1 cellular context compared by ENCODE assay signal in genomic region chr12:116922194-116922897, GRCh38.
TF ChIP-seq lines count a peak whose summit lies in the region.

No MANE protein-coding gene starts in this region.

TF ChIP-seq in HEK293, 187 proteins besides CTCF, POLR2A, EP300 and RAD21 (continued from another document and continues in another):
- no peak for TF ChIP-seq ZNF704 (tag by site-specific recombination; IDR thresholded peaks at IDR 0.05)
- no peak for TF ChIP-seq ZNF48 (tag by site-specific recombination; IDR thresholded peaks at IDR 0.05)
- no peak for TF ChIP-seq ZNF501 (tag by site-specific recombination; IDR thresholded peaks at IDR 0.05)
- no peak for TF ChIP-seq ZNF654 (tag by site-specific recombination; IDR thresholded peaks at IDR 0.05; ENCODE audit: low read depth)
- TF ChIP-seq TSHZ1 (tag by site-specific recombination; IDR thresholded peaks at IDR 0.05; ENCODE audit: borderline replicate concordance): peak; percentile 48; the same call in 1 of the 2 replicates
- no peak for TF ChIP-seq ZBTB49 (tag by site-specific recombination; IDR thresholded peaks at IDR 0.05; ENCODE audit: low read depth)
- TF ChIP-seq PRDM10 (tag by site-specific recombination; IDR thresholded peaks at IDR 0.05): no peak
- no peak for TF ChIP-seq ZNF175 (tag by site-specific recombination; IDR thresholded peaks at IDR 0.05)
- TF ChIP-seq ZBTB17 (tag by site-specific recombination; IDR thresholded peaks at IDR 0.05): peak; percentile 61; the same call in 1 of the 2 replicates
- no peak for TF ChIP-seq ZNF555 (tag by site-specific recombination; conservative IDR thresholded peaks at IDR 0.05)
- peak; percentile 89 for TF ChIP-seq PRDM4 (tag by site-specific recombination; IDR thresholded peaks at IDR 0.05)
- TF ChIP-seq ZNF549 (tag by site-specific recombination; IDR thresholded peaks at IDR 0.05): 0 out of 2 replicates have a peak, but pooled peaks have one; percentile 18
- peak; percentile 22; the same call in 1 of the 2 replicates for TF ChIP-seq ZNF391 (tag by site-specific recombination; IDR thresholded peaks at IDR 0.05; ENCODE audit: borderline replicate concordance, low read depth)
- no peak for TF ChIP-seq ZNF433 (tag by site-specific recombination; IDR thresholded peaks at IDR 0.05; ENCODE audit: low read depth)
- no peak for TF ChIP-seq ZNF449 (tag by site-specific recombination; IDR thresholded peaks at IDR 0.05)
- no peak for TF ChIP-seq ZNF302 (tag by site-specific recombination; IDR thresholded peaks at IDR 0.05; ENCODE audit: low read depth)
- TF ChIP-seq HIC1 (tag by site-specific recombination; IDR thresholded peaks at IDR 0.05): peak; percentile 64; the same call in 1 of the 2 replicates
- no peak for TF ChIP-seq ZNF777 (tag by site-specific recombination; IDR thresholded peaks at IDR 0.05; ENCODE audit: borderline replicate concordance)
- TF ChIP-seq ZNF174 (tag by site-specific recombination; IDR thresholded peaks at IDR 0.05): no peak
- 0 out of 2 replicates have a peak, but pooled peaks have one; percentile 50 for TF ChIP-seq GLI2 (tag by site-specific recombination; IDR thresholded peaks at IDR 0.05; ENCODE audit: borderline replicate concordance, low read depth)
- TF ChIP-seq ZFP69B (tag by site-specific recombination; IDR thresholded peaks at IDR 0.05): 0 out of 2 replicates have a peak, but pooled peaks have one; percentile 32
- no peak for TF ChIP-seq ZNF639 (tag by site-specific recombination; IDR thresholded peaks at IDR 0.05)
- TF ChIP-seq ZNF354C (tag by site-specific recombination; IDR thresholded peaks at IDR 0.05; ENCODE audit: borderline replicate concordance, low read depth): no peak
- TF ChIP-seq ZNF791 (tag by site-specific recombination; IDR thresholded peaks at IDR 0.05): no peak
- no peak for TF ChIP-seq ZNF140 (tag by site-specific recombination; IDR thresholded peaks at IDR 0.05)
- no peak for TF ChIP-seq GLI4 (tag by site-specific recombination; IDR thresholded peaks at IDR 0.05)
- peak; percentile 88 for TF ChIP-seq ZBTB44 (tag by site-specific recombination; IDR thresholded peaks at IDR 0.05)
- peak; percentile 41; the same call in 1 of the 2 replicates for TF ChIP-seq ZNF24 (tag by site-specific recombination; IDR thresholded peaks at IDR 0.05)
- no peak for TF ChIP-seq ZNF660 (tag by site-specific recombination; IDR thresholded peaks at IDR 0.05)
- no peak for TF ChIP-seq ZNF529 (tag by site-specific recombination; IDR thresholded peaks at IDR 0.05; ENCODE audit: insufficient replicate concordance)
- TF ChIP-seq ZSCAN5A (tag by site-specific recombination; IDR thresholded peaks at IDR 0.05): no peak
